In the genomic region with DNA sequence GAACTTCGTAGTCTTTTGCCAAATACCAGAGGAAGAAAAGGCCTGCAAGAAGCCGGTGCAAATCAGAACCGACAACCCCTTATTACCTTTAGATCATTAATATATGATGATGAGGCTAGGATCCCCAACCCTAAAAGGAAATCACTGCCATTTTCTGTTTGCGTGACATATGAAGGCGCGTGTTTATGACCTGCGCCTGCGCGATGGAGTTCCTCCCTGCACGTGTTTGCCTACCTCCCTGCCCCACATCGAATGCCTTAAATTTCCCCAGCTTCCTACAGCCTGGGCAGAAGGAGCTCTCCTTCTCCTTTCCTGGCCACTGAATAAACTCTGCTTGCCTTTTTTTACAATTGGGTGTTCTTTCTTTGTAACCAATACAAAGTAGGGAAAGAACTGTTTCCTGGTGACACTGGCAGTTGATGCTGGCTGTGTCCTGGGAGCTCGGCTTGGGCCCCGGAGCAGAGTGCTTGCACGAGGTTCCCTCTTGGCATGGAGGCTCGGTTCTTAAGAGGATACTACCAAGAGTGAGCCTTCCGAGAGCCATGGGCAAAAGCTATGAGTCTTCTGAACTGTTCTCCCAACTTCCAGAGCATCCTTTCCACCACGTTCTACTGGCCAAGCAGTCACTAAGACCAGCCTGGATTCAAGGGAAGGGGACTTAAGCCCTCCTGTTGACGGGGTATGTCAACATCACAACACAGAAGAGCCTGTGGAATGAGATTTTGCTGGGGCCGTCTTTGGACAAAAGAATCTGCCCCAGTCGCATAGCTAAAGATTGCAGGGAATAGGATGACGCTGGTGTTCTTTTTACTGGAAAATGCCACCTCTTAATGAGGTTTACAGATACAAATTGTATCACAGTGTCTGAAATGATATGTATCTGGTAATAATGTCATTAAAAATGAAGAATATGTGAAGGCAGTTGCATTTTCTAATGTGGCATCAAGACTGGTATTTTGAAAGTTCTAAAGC, we compare ENCODE assay signal across 18 cellular contexts.
"Had no signal": no experiment of that assay in that cellular context is flagged by ENCODE, and none has a peak within 500 bp of the region (broad histone marks: within the 10 kb centered on the region; RNA-seq: fewer than 3 reads in every experiment).

No MANE protein-coding gene starts in this region.

- H3K4me3 ChIP-seq: SJSA1 had no signal

- H3K27me3 ChIP-seq: SJSA1 had no signal

- DNase-seq: IMR-90, Kasumi-1, MM.1S, NCI-H1092 treated with DMSO at 0.1 percent for 48 hours, NCI-H1436, NCI-H187, NCI-H2029, NCI-H2227 treated with DMSO at 0.1 percent for 48 hours, NCI-H524, NCI-H69, NCI-H774, Right ventricle myocardium superior, RPMI8226, SIG-M5, SK-N-SH had no signal

- H3K36me3 ChIP-seq: SJSA1 had no signal

- FAIRE-seq: HepG2, RCC 7860 had no signal
